ENCODE assay signal across 12 cellular contexts in genomic region chr11:1684886-1685874, GRCh38. TPM values are rescaled to one million over a fixed set of nuclear protein-coding genes. Genes with fewer than 3 reads are reported as not detected.
DNase-seq lines count a peak whose midpoint lies in the region; ATAC-seq and TF ChIP-seq lines count a peak whose summit lies in the region.
"Not testable (repeated sequence)": the region's sequence is repeated elsewhere in the genome, so short reads cannot be mapped to it uniquely, and the experiment has no call there.
"Had no signal": no experiment of that assay in that cellular context is flagged by ENCODE, and none has a peak within 500 bp of the region (broad histone marks: within the 10 kb centered on the region; RNA-seq: fewer than 3 reads in every experiment).

No MANE protein-coding gene starts in this region.

- H3K27ac Mint-ChIP-seq in endodermal cell; osteocyte (ENCODE audit: unreplicated experiment): not testable (repeated sequence)
- H3K27ac Mint-ChIP-seq in mesothelial cell of epicardium = peak overlapping the region; percentile 25

- H3K27ac ChIP-seq in endodermal cell (ENCODE audit: low read depth, low read length); upper lobe of right lung: not testable (repeated sequence)
- peak overlapping the region; percentile 81 to 96 for H3K27ac ChIP-seq in liver (ENCODE audit: low read depth in 1 of 2, low read length in 2 of 2)

- H3K27me3 Mint-ChIP-seq in endodermal cell (ENCODE audit: insufficient read depth) (peaks cover 39% of the 10 kb centered on the region), mesothelial cell of epicardium (ENCODE audit: low read depth) (peaks cover 16% of the 10 kb centered on the region), osteocyte (ENCODE audit: unreplicated experiment) (peaks cover 35% of the 10 kb centered on the region)

- not testable (repeated sequence) for H3K9me3 Mint-ChIP-seq in endodermal cell; mesothelial cell of epicardium; osteocyte (ENCODE audit: unreplicated experiment)

- not testable (repeated sequence) for H3K9ac ChIP-seq in endodermal cell (ENCODE audit: extremely low read depth, low read length, poor library complexity, severe bottlenecking)
- H3K9ac ChIP-seq in liver (ENCODE audit: low read depth in 1 of 2, low read length in 2 of 2) = peak overlapping the region; percentile 57 to 92

- H3K4me1 Mint-ChIP-seq in endodermal cell; osteocyte (ENCODE audit: unreplicated experiment): not testable (repeated sequence)
- peaks cover 13% of the 10 kb centered on the region for H3K4me1 Mint-ChIP-seq in mesothelial cell of epicardium

- DNase-seq in NAMALWA (ENCODE audit: low spot score) (peak; percentile 23), endodermal cell (peak; percentile 47), osteocyte (ENCODE audit: extremely low spot score, unreplicated experiment) (peak; percentile 77)
- DNase-seq in mesothelial cell of epicardium (ENCODE audit: low spot score in 2 of 2, unreplicated experiment in 2 of 2); upper lobe of right lung: not testable (repeated sequence)

- H3K27me3 ChIP-seq in endodermal cell (ENCODE audit: control insufficient read depth, insufficient read depth, low read length, poor library complexity, severe bottlenecking) = peaks cover 28% of the 10 kb centered on the region
- H3K27me3 ChIP-seq in liver (ENCODE audit: control insufficient read depth in 4 of 4, insufficient read depth in 4 of 4, low read length in 3 of 4); upper lobe of right lung: not testable (repeated sequence)

- H3K36me3 Mint-ChIP-seq in endodermal cell (ENCODE audit: low read depth); mesothelial cell of epicardium; osteocyte (ENCODE audit: unreplicated experiment): not testable (repeated sequence)

- H3K4me3 Mint-ChIP-seq in endodermal cell; mesothelial cell of epicardium; osteocyte (ENCODE audit: unreplicated experiment): not testable (repeated sequence)

- 77 to 88% methylated on average over 7 to 10 of the region's 18 CpGs for WGBS in endodermal cell (ENCODE audit: insufficient coverage in 1 of 2, insufficient read length in 1 of 2), 2 experiments
- WGBS in liver = 72% methylated on average over 15 of the region's 18 CpGs

- peak; percentile 40 for ATAC-seq in SK-N-SH treated with all-trans-retinoic acid at 6 μM for 48 hours
- peak; percentile 41 for ATAC-seq in upper lobe of right lung

- not testable (repeated sequence) for TF ChIP-seq CTCF in endodermal cell (conservative IDR thresholded peaks at IDR 0.05); liver (IDR thresholded peaks at IDR 0.05; ENCODE audit: low read depth, low read length, missing input control); mesothelial cell of epicardium (IDR thresholded peaks at IDR 0.05; ENCODE audit: unreplicated experiment); osteocyte (IDR thresholded peaks at IDR 0.05); upper lobe of right lung (IDR thresholded peaks at IDR 0.05)

- not testable (repeated sequence) for TF ChIP-seq RAD21 in liver (IDR thresholded peaks at IDR 0.05)

- not testable (repeated sequence) for H3K9me3 ChIP-seq in endodermal cell (ENCODE audit: control insufficient read depth, low read length); liver (ENCODE audit: control insufficient read depth in 4 of 4, low read length in 3 of 4); upper lobe of right lung

- H3K4me3 ChIP-seq in endodermal cell (ENCODE audit: low read length); upper lobe of right lung: not testable (repeated sequence)
- peak overlapping the region; percentile 33 to 76 (median 35) for H3K4me3 ChIP-seq in liver (ENCODE audit: low read depth in 1 of 3, low read length in 3 of 3)

- not testable (repeated sequence) for H3K36me3 ChIP-seq in endodermal cell (ENCODE audit: control insufficient read depth, insufficient read depth, low read length); liver (ENCODE audit: control insufficient read depth in 4 of 4, insufficient read depth in 3 of 4, low read depth in 1 of 4, low read length in 3 of 4); upper lobe of right lung

- H3K4me1 ChIP-seq in endodermal cell (ENCODE audit: control insufficient read depth, insufficient read depth, low read length); upper lobe of right lung: not testable (repeated sequence)
- H3K4me1 ChIP-seq in liver (ENCODE audit: control insufficient read depth in 4 of 4, insufficient read depth in 4 of 4, low read length in 3 of 4) = peaks cover 2 to 16% (median 7%) of the 10 kb centered on the region in 4 donors

- intact Hi-C loops in upper lobe of right lung (cut with DNase I) = not testable (repeated sequence)

RNA-seq across cellular contexts. Expression of gene KRTAP5-6, which starts 11.8 kb away (rescaled TPM):
- not detected for total RNA-seq in endodermal cell
- polyA plus RNA-seq in endodermal cell (2013, experiment 1 of 2) = not detected
- not detected for polyA plus RNA-seq in endodermal cell (2013, experiment 2 of 2)
- total RNA-seq in liver = under 1 TPM in 1 of 2 donors, not detected in 1; 0.84 TPM
- 1 to 10 TPM in 1 of 2 donors, not detected in 1; 1.2 TPM for polyA plus RNA-seq in liver
- total RNA-seq in mesothelial cell of epicardium = not detected in 3 replicates
- not detected in 2 replicates for total RNA-seq in osteocyte
- total RNA-seq in upper lobe of right lung = not detected
- total RNA-seq: CD4-positive, alpha-beta T cell; H4; OCI-LY7; SJCRH30 had no signal
- polyA plus RNA-seq: IgD-negative memory B cell had no signal

RNA-seq across cellular contexts. Expression of gene KRTAP5-5, which starts 55.6 kb away (rescaled TPM):
- total RNA-seq in endodermal cell = not detected
- not detected for polyA plus RNA-seq in endodermal cell (2013, experiment 1 of 2)
- not detected for polyA plus RNA-seq in endodermal cell (2013, experiment 2 of 2)
- not detected for total RNA-seq in liver
- polyA plus RNA-seq in liver = not detected
- total RNA-seq in mesothelial cell of epicardium = not detected in 3 replicates
- total RNA-seq in osteocyte = not detected in 2 replicates
- total RNA-seq in upper lobe of right lung = not detected
- total RNA-seq: CD4-positive, alpha-beta T cell; H4; OCI-LY7; SJCRH30 had no signal
- polyA plus RNA-seq: IgD-negative memory B cell had no signal
